In genomic region chr19:32886241-32886640, GRCh38 we compare ENCODE assay signal across 19 cellular contexts. TPM values are rescaled to one million over a fixed set of nuclear protein-coding genes. Genes with fewer than 3 reads are reported as not detected.
DNase-seq lines count a peak whose midpoint lies in the region; ATAC-seq and TF ChIP-seq lines count a peak whose summit lies in the region.
"Had no signal": no experiment of that assay in that cellular context is flagged by ENCODE, and none has a peak within 500 bp of the region (broad histone marks: within the 10 kb centered on the region; RNA-seq: fewer than 3 reads in every experiment).

No MANE protein-coding gene starts in this region.

- no peaks in the 10 kb centered on the region for H3K4me1 Mint-ChIP-seq in neural crest cell
- H3K4me1 Mint-ChIP-seq in progenitor cell of endocrine pancreas (ENCODE audit: low read depth), result no peaks in the 10 kb centered on the region
- H3K4me1 Mint-ChIP-seq in CD8-positive, alpha-beta memory T cell, result no peaks in the 10 kb centered on the region

- H3K27ac ChIP-seq in right atrium auricular region, result no peak overlapping the region
- H3K27ac ChIP-seq in heart right ventricle, result no peak overlapping the region
- no peak overlapping the region for H3K27ac ChIP-seq in CD8-positive, alpha-beta memory T cell (ENCODE audit: low read depth, low read length)
- H3K27ac ChIP-seq: 22Rv1, A549, C4-2B had no signal

- H3K36me3 ChIP-seq in right atrium auricular region, result peaks cover 12% of the 10 kb centered on the region
- peaks cover 0 to 72% (median 0%) of the 10 kb centered on the region in 9 donors for H3K36me3 ChIP-seq in heart right ventricle
- no peaks in the 10 kb centered on the region for H3K36me3 ChIP-seq in CD8-positive, alpha-beta memory T cell (ENCODE audit: insufficient read depth, low read length)

- intact Hi-C loops in heart right ventricle (cut with DNase I), result no loop called here

- H3K4me3 ChIP-seq in right atrium auricular region, result no peak overlapping the region
- no peak overlapping the region for H3K4me3 ChIP-seq in heart right ventricle
- H3K4me3 ChIP-seq in CD8-positive, alpha-beta memory T cell (ENCODE audit: low read length), result no peak overlapping the region
- H3K4me3 ChIP-seq: A549 had no signal

- 87 to 90% methylated on average over 7 of the region's 7 CpGs for WGBS in heart right ventricle, 2 donors

- H3K36me3 Mint-ChIP-seq in neural crest cell (ENCODE audit: low read depth) (peaks cover 9% of the 10 kb centered on the region), progenitor cell of endocrine pancreas (ENCODE audit: insufficient read depth) (peaks cover 8% of the 10 kb centered on the region)
- H3K36me3 Mint-ChIP-seq in CD8-positive, alpha-beta memory T cell, result peaks cover 3 to 24% (median 18%) of the 10 kb centered on the region in 3 donors

- no peaks in the 10 kb centered on the region for H3K27me3 ChIP-seq in right atrium auricular region
- H3K27me3 ChIP-seq in heart right ventricle, result no peaks in the 10 kb centered on the region
- no peaks in the 10 kb centered on the region for H3K27me3 ChIP-seq in CD8-positive, alpha-beta memory T cell (ENCODE audit: insufficient read depth, low read length, poor library complexity, severe bottlenecking)

- POLR2A ChIA-PET in CD8-positive, alpha-beta memory T cell (lab: Charles Lee), result no interaction called here

- TF ChIP-seq CTCF in right atrium auricular region (IDR thresholded peaks at IDR 0.05) (no peak), heart right ventricle (IDR thresholded peaks at IDR 0.05) (no peak), neural crest cell (conservative IDR thresholded peaks at IDR 0.05) (no peak), progenitor cell of endocrine pancreas (IDR thresholded peaks at IDR 0.05; ENCODE audit: unreplicated experiment) (no peak)

- H3K27ac Mint-ChIP-seq in neural crest cell (ENCODE audit: unreplicated experiment) (peak overlapping the region; percentile 65), progenitor cell of endocrine pancreas (peak overlapping the region; percentile 47)
- no peak overlapping the region for H3K27ac Mint-ChIP-seq in CD8-positive, alpha-beta memory T cell
- H3K27ac Mint-ChIP-seq: CD4-positive, alpha-beta T cell had no signal

- no peak for ATAC-seq in heart right ventricle

- H3K4me3 Mint-ChIP-seq in neural crest cell (no peak overlapping the region), progenitor cell of endocrine pancreas (ENCODE audit: low read depth) (no peak overlapping the region)
- no peak overlapping the region for H3K4me3 Mint-ChIP-seq in CD8-positive, alpha-beta memory T cell
- H3K4me3 Mint-ChIP-seq: CD4-positive, alpha-beta T cell had no signal

- CTCF ChIA-PET in CD8-positive, alpha-beta memory T cell (lab: Charles Lee), result no interaction called here

- H3K9me3 ChIP-seq in right atrium auricular region, result peaks cover 0 to 4% of the 10 kb centered on the region in 2 donors
- H3K9me3 ChIP-seq in heart right ventricle, result peaks cover 0 to 6% (median 0%) of the 10 kb centered on the region in 11 donors
- H3K9me3 ChIP-seq in CD8-positive, alpha-beta memory T cell (ENCODE audit: low read length), result peaks cover 1% of the 10 kb centered on the region

- H3K27me3 Mint-ChIP-seq in neural crest cell (ENCODE audit: low read depth) (no peaks in the 10 kb centered on the region), progenitor cell of endocrine pancreas (no peaks in the 10 kb centered on the region)
- no peaks in the 10 kb centered on the region for H3K27me3 Mint-ChIP-seq in CD8-positive, alpha-beta memory T cell
- H3K27me3 Mint-ChIP-seq: CD4-positive, alpha-beta T cell had no signal

- DNase-seq in right atrium auricular region (ENCODE audit: low spot score) (peak; percentile 11), heart right ventricle (no peak), neural crest cell (ENCODE audit: low read depth, low spot score) (no peak), progenitor cell of endocrine pancreas (ENCODE audit: low spot score, unreplicated experiment) (no peak), activated T-cell treated with anti-CD3 and anti-CD28 coated beads for 4 hours (no peak), amygdala (lab: John Stamatoyannopoulos, UW) (no peak)
- no peak for DNase-seq in CD8-positive, alpha-beta memory T cell
- DNase-seq: AML-193; CD4-positive, alpha-beta T cell; DMS153; DMS79; GDM1; HCEC 1CT had no signal

- H3K9me3 Mint-ChIP-seq in neural crest cell (no peaks in the 10 kb centered on the region), progenitor cell of endocrine pancreas (ENCODE audit: low read depth) (peaks cover under 1% of the 10 kb centered on the region)
- H3K9me3 Mint-ChIP-seq in CD8-positive, alpha-beta memory T cell, result peaks cover 0 to 6% (median 5%) of the 10 kb centered on the region in 5 donors
- H3K9me3 Mint-ChIP-seq: CD4-positive, alpha-beta T cell had no signal

- H3K4me1 ChIP-seq in right atrium auricular region (no peaks in the 10 kb centered on the region), heart right ventricle (no peaks in the 10 kb centered on the region)
- no peaks in the 10 kb centered on the region for H3K4me1 ChIP-seq in CD8-positive, alpha-beta memory T cell (ENCODE audit: insufficient read depth, low read length)
- H3K4me1 ChIP-seq: A549 had no signal

RNA-seq across cellular contexts. Expression of gene SLC7A9, which starts 16.7 kb away (rescaled TPM):
- not detected for total RNA-seq in right atrium auricular region
- under 1 TPM in 1 of 10 donors, not detected in 9; 0.24 TPM for total RNA-seq in heart right ventricle
- under 1 TPM in 1 of 2 donors, not detected in 1; 0.12 TPM for polyA plus RNA-seq in heart right ventricle
- 0.49 and 0.50 TPM in 2 replicates for total RNA-seq in neural crest cell
- total RNA-seq in progenitor cell of endocrine pancreas, result 4.6 and 5.4 TPM in 2 replicates
- under 1 TPM; 0.24 to 0.28 TPM for total RNA-seq in CD8-positive, alpha-beta memory T cell
- not detected for polyA plus RNA-seq in CD8-positive, alpha-beta memory T cell
- total RNA-seq: Daoy, H4 had no signal
- polyA plus RNA-seq: BJ had no signal

Comparison
In these comparisons a context has a peak if more than half of its experiments do, and no peak if none do; other contexts are left out.
1. H3K27ac Mint-ChIP-seq: peak in neural crest cell (single experiment) and progenitor cell of endocrine pancreas (single experiment); none in CD8-positive, alpha-beta memory T cell (0 of 8).